ENCODE assay signal across 19 cellular contexts in the genomic region with DNA sequence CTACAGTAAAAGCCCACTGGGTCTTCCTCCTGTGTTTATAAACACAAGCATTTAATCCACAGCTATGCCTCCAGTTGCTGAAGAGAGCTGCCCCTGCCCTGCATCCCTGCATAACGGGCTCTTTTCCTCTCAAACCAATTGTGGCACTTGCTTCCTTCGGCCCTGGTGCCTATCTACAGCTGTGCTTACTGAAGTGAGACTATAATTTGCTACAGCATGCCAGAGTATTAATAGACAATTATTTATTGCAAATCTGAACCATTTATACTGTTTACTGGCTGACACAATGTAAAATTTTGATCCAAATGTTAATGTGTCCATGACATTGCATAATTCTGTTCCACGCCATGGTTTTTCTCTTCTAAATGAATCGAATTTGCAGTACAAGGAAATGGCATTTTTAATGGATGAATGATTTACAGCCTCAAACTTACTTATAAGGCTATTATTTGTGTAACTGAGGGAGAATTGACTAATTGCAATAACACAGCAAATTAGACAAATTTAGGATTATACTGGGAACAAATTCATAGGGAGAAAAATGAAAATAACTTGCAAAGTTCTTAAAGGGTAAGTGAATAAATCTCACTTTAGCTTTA.
"Had no signal": no experiment of that assay in that cellular context is flagged by ENCODE, and none has a peak within 500 bp of the region (broad histone marks: within the 10 kb centered on the region; RNA-seq: fewer than 3 reads in every experiment).

No MANE protein-coding gene starts in this region.

- ATAC-seq: left colon; left ventricle myocardium superior; natural killer cell treated with Interleukin-12 subunit alpha and Interleukin-12 subunit beta and Interleukin-15 and Interleukin-18, amount 100 ng/mL, for 72 hours; right cardiac atrium had no signal

- DNase-seq: dermis blood vessel endothelial cell; foreskin melanocyte; head of caudate nucleus; kidney; left colon; left ventricle myocardium superior; mesenchymal stem cell; midbrain; nucleus accumbens; ovary; right cardiac atrium; small intestine; stimulated activated CD4-positive, alpha-beta T cell treated with anti-CD3 and anti-CD28 coated beads, Interleukin-12 subunit alpha, Interleukin-12 subunit beta, amount 100 ng/mL, for 4 hours; stimulated activated CD4-positive, alpha-beta T cell treated with anti-CD3 and anti-CD28 coated beads, Interleukin-2, amount 100 ng/mL, for 48 hours; stimulated activated naive CD4-positive, alpha-beta T cell treated with Interleukin-2 at 50 U/mL for 16 hours had no signal

- H3K9me3 ChIP-seq: ovary had no signal

- H3K36me3 ChIP-seq: neural progenitor cell, ovary had no signal

- H3K27ac ChIP-seq: hepatocyte, ovary had no signal

- H3K27me3 ChIP-seq: hepatocyte, neural progenitor cell, ovary had no signal

- H3K4me3 ChIP-seq: hepatocyte, lung, neural progenitor cell, ovary had no signal
